In genomic region chr7:157795199-157795598, GRCh38 we compare ENCODE assay signal across 1 cellular context.
TF ChIP-seq lines count a peak whose summit lies in the region.

No MANE protein-coding gene starts in this region.

TF ChIP-seq in H1, 55 proteins besides CTCF, POLR2A, EP300 and RAD21 (continued from another document):
- no peak for TF ChIP-seq CHD7 (IDR thresholded peaks at IDR 0.05; ENCODE audit: insufficient replicate concordance, low read length)
- TF ChIP-seq SP2 (IDR thresholded peaks at IDR 0.05; ENCODE audit: low read length): no peak
